ENCODE assay signal across 1 cellular context in the genomic region with DNA sequence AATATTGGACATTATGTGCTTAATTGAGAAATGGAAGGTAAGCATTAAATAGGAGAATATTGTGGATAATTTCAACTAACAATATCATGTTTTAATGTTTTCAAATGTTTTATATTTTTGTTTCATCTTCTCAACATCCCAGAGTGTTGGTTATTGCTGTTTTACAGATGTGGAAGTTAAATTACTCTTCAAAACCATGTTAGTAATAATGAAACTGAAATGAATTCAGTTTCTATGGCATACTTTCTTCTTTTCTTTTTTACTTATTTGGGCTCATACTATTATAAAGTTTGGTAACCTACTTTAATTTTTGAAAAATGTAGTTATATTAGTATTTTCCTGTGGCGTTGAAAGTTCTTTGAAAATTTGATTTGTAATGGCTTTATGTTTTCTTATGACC.
A peak's percentile ranks its signal among the peaks of the same experiment; 100 is the strongest.
TF ChIP-seq lines count a peak whose summit lies in the region.

No MANE protein-coding gene starts in this region.

TF ChIP-seq in GM12878, 131 proteins besides CTCF, POLR2A, EP300 and RAD21:
- TF ChIP-seq JUNB (IDR thresholded peaks at IDR 0.05): peak; percentile 84
- no peak for TF ChIP-seq ZNF24 (IDR thresholded peaks at IDR 0.05)
- TF ChIP-seq IKZF2 (IDR thresholded peaks at IDR 0.05): 0 out of 4 replicates have a peak, but pooled peaks of 1 of the 2 experiments have one; percentile 37
- peak; percentile 70; the same call in 1 of the 2 replicates for TF ChIP-seq JUND (IDR thresholded peaks at IDR 0.05; ENCODE audit: low read depth, low read length)
- peak; percentile 32; the same call in 1 of the 2 replicates for TF ChIP-seq ATF7 (IDR thresholded peaks at IDR 0.05; ENCODE audit: low read depth)
- TF ChIP-seq, protein P1, sequence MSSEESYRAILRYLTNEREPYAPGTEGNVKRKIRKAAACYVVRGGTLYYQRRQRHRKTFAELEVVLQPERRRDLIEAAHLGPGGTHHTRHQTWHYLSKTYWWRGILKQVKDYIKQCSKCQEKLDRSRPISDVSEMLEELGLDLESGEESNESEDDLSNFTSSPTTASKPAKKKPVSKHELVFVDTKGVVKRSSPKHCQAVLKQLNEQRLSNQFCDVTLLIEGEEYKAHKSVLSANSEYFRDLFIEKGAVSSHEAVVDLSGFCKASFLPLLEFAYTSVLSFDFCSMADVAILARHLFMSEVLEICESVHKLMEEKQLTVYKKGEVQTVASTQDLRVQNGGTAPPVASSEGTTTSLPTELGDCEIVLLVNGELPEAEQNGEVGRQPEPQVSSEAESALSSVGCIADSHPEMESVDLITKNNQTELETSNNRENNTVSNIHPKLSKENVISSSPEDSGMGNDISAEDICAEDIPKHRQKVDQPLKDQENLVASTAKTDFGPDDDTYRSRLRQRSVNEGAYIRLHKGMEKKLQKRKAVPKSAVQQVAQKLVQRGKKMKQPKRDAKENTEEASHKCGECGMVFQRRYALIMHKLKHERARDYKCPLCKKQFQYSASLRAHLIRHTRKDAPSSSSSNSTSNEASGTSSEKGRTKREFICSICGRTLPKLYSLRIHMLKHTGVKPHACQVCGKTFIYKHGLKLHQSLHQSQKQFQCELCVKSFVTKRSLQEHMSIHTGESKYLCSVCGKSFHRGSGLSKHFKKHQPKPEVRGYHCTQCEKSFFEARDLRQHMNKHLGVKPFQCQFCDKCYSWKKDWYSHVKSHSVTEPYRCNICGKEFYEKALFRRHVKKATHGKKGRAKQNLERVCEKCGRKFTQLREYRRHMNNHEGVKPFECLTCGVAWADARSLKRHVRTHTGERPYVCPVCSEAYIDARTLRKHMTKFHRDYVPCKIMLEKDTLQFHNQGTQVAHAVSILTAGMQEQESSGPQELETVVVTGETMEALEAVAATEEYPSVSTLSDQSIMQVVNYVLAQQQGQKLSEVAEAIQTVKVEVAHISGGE (CRISPR knock-in tag; IDR thresholded peaks at IDR 0.05): no peak
- TF ChIP-seq DPF2 (IDR thresholded peaks at IDR 0.05): peak; percentile 38; the same call in 1 of the 2 replicates
